Comparison of ENCODE assay signal across 14 cellular contexts in the genomic region with DNA sequence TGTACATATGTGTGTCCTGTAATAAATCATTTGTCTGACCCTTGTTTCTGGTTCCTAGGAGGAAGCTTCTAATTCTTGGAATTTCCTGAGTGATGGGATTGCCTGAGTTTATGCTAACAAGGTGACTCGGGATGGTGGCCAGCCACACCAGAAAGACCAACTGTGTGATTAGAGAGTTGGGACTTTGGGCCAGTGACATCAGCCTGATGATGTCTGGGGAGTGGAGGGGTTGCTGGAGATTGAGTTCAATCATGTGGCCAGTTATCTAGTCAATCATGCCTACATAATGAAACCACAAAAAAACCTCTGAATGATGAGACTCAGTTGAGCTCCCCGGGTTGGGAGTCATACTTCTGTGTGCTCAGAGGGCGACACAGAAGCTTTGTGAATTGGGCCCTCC. TPM values are rescaled to one million over a fixed set of nuclear protein-coding genes. Genes with fewer than 3 reads are reported as not detected.
DNase-seq lines count a peak whose midpoint lies in the region; ATAC-seq, FAIRE-seq and TF ChIP-seq lines count a peak whose summit lies in the region.
"Had no signal": no experiment of that assay in that cellular context is flagged by ENCODE, and none has a peak within 500 bp of the region (broad histone marks: within the 10 kb centered on the region; RNA-seq: fewer than 3 reads in every experiment).

No MANE protein-coding gene starts in this region.

- no peak for TF ChIP-seq EP300 in K562 (IDR thresholded peaks at IDR 0.05; ENCODE audit: low read length)

- H3K27me3 ChIP-seq in K562 (ENCODE audit: control insufficient read depth in 2 of 2, insufficient read depth in 2 of 2, low read length in 2 of 2), result peaks cover 0 to 26% of the 10 kb centered on the region in 2 experiments; a peak in 2 of 5 replicates
- no peaks in the 10 kb centered on the region for H3K27me3 ChIP-seq in neuronal stem cell (ENCODE audit: control insufficient read depth in 3 of 3, insufficient read depth in 3 of 3, low read depth in 1 of 3, low read length in 3 of 3)
- no peaks in the 10 kb centered on the region for H3K27me3 ChIP-seq in trophoblast cell (ENCODE audit: insufficient read depth, low read length)
- H3K27me3 ChIP-seq: ovary had no signal

- intact Hi-C loops in K562 (cut with micrococcal nuclease), result loop anchor here (10.0 kb wide), 1 partner anchor 202 kb away; no protein-coding TSS in a partner anchor
- intact Hi-C loops in Calu3 (cut with micrococcal nuclease; ENCODE audit: unreplicated experiment), result loop anchor here (10.0 kb wide), 1 partner anchor 238 kb away; a partner anchor contains a TSS

- POLR2A ChIA-PET in K562 (lab: Yijun Ruan, JAX), result interaction anchor here (0.6 to 0.8 kb wide), 2 partner anchors 13 to 126 kb away, joined by 3 to 4 read pairs; no protein-coding TSS in a partner anchor

- H3K79me2 ChIP-seq in K562 (ENCODE audit: control insufficient read depth, insufficient read depth, low read length) (no peaks in the 10 kb centered on the region), trophoblast cell (ENCODE audit: control insufficient read depth, insufficient read depth, low read length, poor library complexity) (no peaks in the 10 kb centered on the region)

- H3K14ac ChIP-seq in neuronal stem cell (ENCODE audit: low read length) (no peak overlapping the region), trophoblast cell (ENCODE audit: low read length) (no peak overlapping the region)

- no peak overlapping the region for H3K23ac ChIP-seq in neuronal stem cell (ENCODE audit: low read depth, low read length, poor library complexity)
- H3K23ac ChIP-seq in trophoblast cell (ENCODE audit: low read length), result no peak overlapping the region

- H3K4me1 ChIP-seq in K562 (replicated peaks in 1 of 2; ENCODE audit: control insufficient read depth in 2 of 2, insufficient read depth in 2 of 2, low read length in 2 of 2), result no peaks in the 10 kb centered on the region
- no peaks in the 10 kb centered on the region for H3K4me1 ChIP-seq in neuronal stem cell (ENCODE audit: control insufficient read depth in 2 of 2, insufficient read depth in 1 of 2, low read depth in 1 of 2, low read length in 2 of 2)
- H3K4me1 ChIP-seq in trophoblast cell (ENCODE audit: control insufficient read depth in 1 of 2, insufficient read depth in 2 of 2, low read length in 2 of 2), result no peaks in the 10 kb centered on the region
- H3K4me1 ChIP-seq: stomach had no signal

- ATAC-seq in K562, result no peak; the same call in 2 of the 3 replicates
- peak; percentile 57 for ATAC-seq in stimulated activated naive CD8-positive, alpha-beta T cell treated with anti-CD3 and anti-CD28 coated beads, Interleukin-15, amount 100 ng/mL, for 72 hours

- H2BK15ac ChIP-seq in neuronal stem cell (ENCODE audit: low read length), result no peak overlapping the region

- TF ChIP-seq RAD21 in K562 (CRISPR knock-in tag; conservative IDR thresholded peaks at IDR 0.05 in 1 of 2, IDR thresholded peaks at IDR 0.05 in 1 of 2), result no peak

- H2BK5ac ChIP-seq in neuronal stem cell (ENCODE audit: low read length) (no peak overlapping the region), trophoblast cell (ENCODE audit: low read depth, low read length, poor library complexity) (no peak overlapping the region)

- H3K36me3 ChIP-seq in K562 (ENCODE audit: control insufficient read depth, insufficient read depth, low read length), result no peaks in the 10 kb centered on the region
- H3K36me3 ChIP-seq in neuronal stem cell (replicated peaks in 1 of 2; ENCODE audit: control insufficient read depth in 2 of 2, insufficient read depth in 2 of 2, low read length in 2 of 2), result no peaks in the 10 kb centered on the region
- H3K36me3 ChIP-seq in trophoblast cell (ENCODE audit: control insufficient read depth in 1 of 2, insufficient read depth in 2 of 2, low read length in 2 of 2), result no peaks in the 10 kb centered on the region
- H3K36me3 ChIP-seq: ovary, stomach had no signal

- H3K4me3 Mint-ChIP-seq in stimulated activated naive CD8-positive, alpha-beta T cell treated with anti-CD3 and anti-CD28 coated beads, Interleukin-15, amount 100 ng/mL, for 72 hours, result peak overlapping the region; percentile 6 to 49
- no peak overlapping the region for H3K4me3 Mint-ChIP-seq in Calu3 (ENCODE audit: low read depth, unreplicated experiment)

- no peak overlapping the region for H3K18ac ChIP-seq in neuronal stem cell (ENCODE audit: low read length)
- H3K18ac ChIP-seq in trophoblast cell (ENCODE audit: low read length), result no peak overlapping the region

- no TSS peak for BruUV-seq in K562 (replicated peaks; lab: Mats Ljungman, UMichigan)
- BruUV-seq in Calu3 (replicated peaks; lab: Mats Ljungman, UMichigan), result no TSS peak

- no peak for FAIRE-seq in K562 (lab: Jason Lieb, UNC)

- H3K9ac ChIP-seq in K562 (ENCODE audit: insufficient read depth in 1 of 2, low read depth in 2 of 2, low read length in 2 of 2) (no peak overlapping the region), neuronal stem cell (ENCODE audit: low read depth, low read length, poor library complexity) (no peak overlapping the region), trophoblast cell (ENCODE audit: low read length) (no peak overlapping the region)

- no peak overlapping the region for H4K12ac ChIP-seq in trophoblast cell (ENCODE audit: low read depth, low read length)

- H2BK12ac ChIP-seq in neuronal stem cell (ENCODE audit: low read length) (no peak overlapping the region), trophoblast cell (ENCODE audit: low read length) (no peak overlapping the region)

- peaks cover 78% of the 10 kb centered on the region for H3K4me1 Mint-ChIP-seq in stimulated activated naive CD8-positive, alpha-beta T cell treated with anti-CD3 and anti-CD28 coated beads, Interleukin-15, amount 100 ng/mL, for 72 hours
- no peaks in the 10 kb centered on the region for H3K4me1 Mint-ChIP-seq in Calu3 (ENCODE audit: low read depth, unreplicated experiment)

- no peak overlapping the region for H4K8ac ChIP-seq in neuronal stem cell (ENCODE audit: low read depth, low read length)
- no peak overlapping the region for H4K8ac ChIP-seq in trophoblast cell (ENCODE audit: low read depth, low read length)

- 0% methylated on average over 3 of the region's 3 CpGs for WGBS in K562 (ENCODE audit: insufficient coverage, low coverage, missing lambda C conversion rate)
- no CpG with 5 or more reads among the region's 3 CpGs for WGBS in neuronal stem cell (ENCODE audit: extremely low coverage in 2 of 2, insufficient read length in 2 of 2, insufficient replicate concordance in 1 of 2), 2 donors
- WGBS in trophoblast cell (ENCODE audit: extremely low coverage, insufficient coverage, insufficient read length), result no CpG with 5 or more reads among the region's 3 CpGs

- H2AFZ ChIP-seq in K562 (ENCODE audit: low read depth, low read length) (no peak overlapping the region), neuronal stem cell (ENCODE audit: low read length) (no peak overlapping the region), trophoblast cell (ENCODE audit: insufficient read depth, low read length, poor library complexity) (no peak overlapping the region)

- H3K79me1 ChIP-seq in neuronal stem cell (ENCODE audit: low read depth, low read length), result no peaks in the 10 kb centered on the region
- no peaks in the 10 kb centered on the region for H3K79me1 ChIP-seq in trophoblast cell (ENCODE audit: low read length)

- H3K27ac Mint-ChIP-seq in stimulated activated naive CD8-positive, alpha-beta T cell treated with anti-CD3 and anti-CD28 coated beads, Interleukin-15, amount 100 ng/mL, for 72 hours, result peak overlapping the region in 1 of 2 donors; percentile 68
- no peak overlapping the region for H3K27ac Mint-ChIP-seq in Calu3 (ENCODE audit: unreplicated experiment)

- H3K27me3 Mint-ChIP-seq in stimulated activated naive CD8-positive, alpha-beta T cell treated with anti-CD3 and anti-CD28 coated beads, Interleukin-15, amount 100 ng/mL, for 72 hours, result no peaks in the 10 kb centered on the region
- peaks cover 53% of the 10 kb centered on the region for H3K27me3 Mint-ChIP-seq in Calu3 (ENCODE audit: unreplicated experiment)

- H3K9me3 Mint-ChIP-seq in stimulated activated naive CD8-positive, alpha-beta T cell treated with anti-CD3 and anti-CD28 coated beads, Interleukin-15, amount 100 ng/mL, for 72 hours, result peaks cover 17 to 19% of the 10 kb centered on the region in 2 donors
- peaks cover 12% of the 10 kb centered on the region for H3K9me3 Mint-ChIP-seq in Calu3 (ENCODE audit: low read depth, unreplicated experiment)

- H3K4ac ChIP-seq in neuronal stem cell (ENCODE audit: low read length) (no peak overlapping the region), trophoblast cell (ENCODE audit: low read depth, low read length) (no peak overlapping the region)

- no peak for TF ChIP-seq POLR2A in K562 (conservative IDR thresholded peaks at IDR 0.05)

- H2BK120ac ChIP-seq in neuronal stem cell (ENCODE audit: low read depth, low read length) (no peak overlapping the region), trophoblast cell (ENCODE audit: insufficient read depth, low read length, poor library complexity) (no peak overlapping the region)

- CTCF ChIA-PET in K562 (lab: Yijun Ruan, JAX; ENCODE audit: low intra/inter-chr PET ratio), result no interaction called here
- CTCF ChIA-PET in Calu3 (lab: Charles Lee), result no interaction called here

- H3K9me3 ChIP-seq in K562 (replicated peaks; ENCODE audit: control insufficient read depth, insufficient read depth, low read depth, low read length) (no peaks in the 10 kb centered on the region), neuronal stem cell (replicated peaks in 1 of 2; ENCODE audit: control insufficient read depth in 2 of 2, insufficient read depth in 1 of 2, low read depth in 1 of 2, low read length in 2 of 2) (no peaks in the 10 kb centered on the region), trophoblast cell (ENCODE audit: insufficient read depth, low read depth, low read length) (no peaks in the 10 kb centered on the region)
- H3K9me3 ChIP-seq: ovary had no signal

- H3K36me3 Mint-ChIP-seq in Calu3 (ENCODE audit: insufficient read depth, unreplicated experiment), result no peaks in the 10 kb centered on the region

- no peak overlapping the region for H3K4me2 ChIP-seq in K562 (ENCODE audit: insufficient read depth, low read length)
- no peak overlapping the region for H3K4me2 ChIP-seq in neuronal stem cell (ENCODE audit: insufficient read depth, low read length, poor library complexity, severe bottlenecking)
- H3K4me2 ChIP-seq in trophoblast cell (ENCODE audit: low read length), result no peak overlapping the region

- DNase-seq in stimulated activated CD4-positive, alpha-beta T cell treated with anti-CD3 and anti-CD28 coated beads, Interleukin-15, amount 100 ng/mL, for 24 hours, result peak; percentile 36
- DNase-seq in stimulated activated CD4-positive, alpha-beta T cell treated with anti-CD3 and anti-CD28 coated beads, Interleukin-12 subunit alpha, Interleukin-12 subunit beta, amount 100 ng/mL, for 4 hours, result no peak
- DNase-seq in RPMI7951 (ENCODE audit: low read depth) (peak; percentile 49), K562 (ENCODE audit: extremely low read depth in 1 of 4, low spot score in 3 of 4) (no peak), neuronal stem cell (ENCODE audit: low spot score) (no peak), Calu3 (no peak), trophoblast cell (no peak)
- DNase-seq in stimulated activated naive CD8-positive, alpha-beta T cell treated with anti-CD3 and anti-CD28 coated beads, Interleukin-15, amount 100 ng/mL, for 72 hours, result peak in 1 of 2 donors; percentile 54
- DNase-seq: cortex of kidney, mesenchymal stem cell, NCI-H146, NCI-H82, ovary, stomach had no signal

- H2AK5ac ChIP-seq in neuronal stem cell (ENCODE audit: low read depth, low read length) (no peak overlapping the region), trophoblast cell (ENCODE audit: low read length) (no peak overlapping the region)

- no peaks in the 10 kb centered on the region for H3K9me1 ChIP-seq in K562 (ENCODE audit: control insufficient read depth, insufficient read depth, low read length)

- H3K27ac ChIP-seq in K562 (ENCODE audit: extremely low read depth, low read depth, low read length) (no peak overlapping the region), neuronal stem cell (replicated peaks; ENCODE audit: low read length) (no peak overlapping the region), trophoblast cell (ENCODE audit: low read depth, low read length) (no peak overlapping the region)
- H3K27ac ChIP-seq: ovary, stomach had no signal

- no peak overlapping the region for H4K91ac ChIP-seq in neuronal stem cell (ENCODE audit: low read depth, low read length, poor library complexity)
- H4K91ac ChIP-seq in trophoblast cell (ENCODE audit: low read depth, low read length), result no peak overlapping the region

- H4K20me1 ChIP-seq in K562 (replicated peaks; ENCODE audit: control insufficient read depth, insufficient read depth, low read length), result no peaks in the 10 kb centered on the region

- in situ Hi-C loops in K562 (cut with MboI), result no loop called here

- no peak for TF ChIP-seq CTCF in K562 (IDR thresholded peaks at IDR 0.05 in 2 of 3, conservative IDR thresholded peaks at IDR 0.05 in 1 of 3; ENCODE audit: insufficient read depth in 2 of 3, low read depth in 1 of 3, low read length in 3 of 3)
- TF ChIP-seq CTCF in Calu3 (IDR thresholded peaks at IDR 0.05; ENCODE audit: unreplicated experiment), result no peak

- H3K4me3 ChIP-seq in K562, result no peak overlapping the region
- H3K4me3 ChIP-seq in neuronal stem cell (ENCODE audit: low read length in 2 of 2), result no peak overlapping the region
- no peak overlapping the region for H3K4me3 ChIP-seq in trophoblast cell (ENCODE audit: low read depth, low read length)
- H3K4me3 ChIP-seq: ovary, stomach had no signal

RNA-seq across cellular contexts. Expression of a gene that starts 23.5 kb away (rescaled TPM):
- under 0.01 TPM in 1 of 2 replicates, not detected in the other for total RNA-seq in RPMI7951 (2014; rRNA removed; shearing (Covaris generic))
- 18.0 and 32.5 TPM in 2 replicates for total RNA-seq in K562 (2011; cell fraction: chromatin; rRNA removed; ENCODE audit: low replicate concordance)
- 12.6 and 18.2 TPM in 2 replicates for total RNA-seq in K562 (2011; cell fraction: nucleolus; rRNA removed)
- 11.1 and 11.9 TPM in 2 replicates for total RNA-seq in K562 (2011; cell fraction: nucleoplasm; rRNA removed)
- total RNA-seq in K562 (2014; rRNA removed) (5.7 and 6.4 TPM in 2 replicates), K562 (2014; rRNA removed; fragmentation: Illumina TruSeq; extraction: Trizol) (2.4 and 3.1 TPM in 2 replicates), K562 (2015; rRNA removed; fragmentation: Illumina TruSeq; extraction: Trizol) (4.2 and 4.4 TPM in 2 replicates), K562 (2021) (11.4 and 12.8 TPM in 2 replicates), Calu3 (2022) (79.2 and 87.2 TPM in 2 replicates)
- polyA plus RNA-seq in K562 (2011; rRNA removed) (3.0 and 6.2 TPM in 2 replicates), K562 (2014; fragmentation: Illumina TruSeq; extraction: Trizol) (7.6 and 8.9 TPM in 2 replicates), K562 (2014; fragmentation: Nextera tagmentation; extraction: Ambion mirVana) (under 1 TPM; 0.07 to 0.15 TPM), K562 (2014; rRNA removed) (8.3 and 10.2 TPM in 2 replicates)
- 2.5 and 11.6 TPM in 2 replicates for polyA plus RNA-seq in K562 (2011; cell fraction: cytosol; rRNA removed)
- polyA plus RNA-seq in K562 (2011; cell fraction: nucleus; rRNA removed), result 7.6 and 26.3 TPM in 2 replicates
- 10.0 and 16.6 TPM in 2 replicates for polyA plus RNA-seq in K562 (2012)
- 5.5 and 17.0 TPM in 2 replicates for polyA minus RNA-seq in K562 (2011; rRNA and poly(A)+ RNA removed)
- polyA minus RNA-seq in K562 (2011; cell fraction: cytosol; rRNA and poly(A)+ RNA removed), result 3.8 and 5.0 TPM in 2 replicates
- 3.2 and 9.3 TPM in 2 replicates for polyA minus RNA-seq in K562 (2011; cell fraction: nucleus; rRNA and poly(A)+ RNA removed)
- polyA plus RNA-seq in neuronal stem cell (2013, experiment 1 of 2), result 0.59 TPM
- 0.60 TPM for polyA plus RNA-seq in neuronal stem cell (2013, experiment 2 of 2)
- 2.4 and 2.7 TPM in 2 replicates for polyA plus RNA-seq in trophoblast cell (2013)

Comparison
In these comparisons a context has a peak if more than half of its experiments do, and no peak if none do; other contexts are left out.
1. DNase-seq: peak in stimulated activated CD4-positive, alpha-beta T cell treated with anti-CD3 and anti-CD28 coated beads, Interleukin-15, amount 100 ng/mL, for 24 hours (single experiment) and RPMI7951 (single experiment); none in stimulated activated CD4-positive, alpha-beta T cell treated with anti-CD3 and anti-CD28 coated beads, Interleukin-12 subunit alpha, Interleukin-12 subunit beta, amount 100 ng/mL, for 4 hours (single experiment), K562 (0 of 4), neuronal stem cell (single experiment), Calu3 (single experiment) and trophoblast cell (0 of 2).